In the genomic region with DNA sequence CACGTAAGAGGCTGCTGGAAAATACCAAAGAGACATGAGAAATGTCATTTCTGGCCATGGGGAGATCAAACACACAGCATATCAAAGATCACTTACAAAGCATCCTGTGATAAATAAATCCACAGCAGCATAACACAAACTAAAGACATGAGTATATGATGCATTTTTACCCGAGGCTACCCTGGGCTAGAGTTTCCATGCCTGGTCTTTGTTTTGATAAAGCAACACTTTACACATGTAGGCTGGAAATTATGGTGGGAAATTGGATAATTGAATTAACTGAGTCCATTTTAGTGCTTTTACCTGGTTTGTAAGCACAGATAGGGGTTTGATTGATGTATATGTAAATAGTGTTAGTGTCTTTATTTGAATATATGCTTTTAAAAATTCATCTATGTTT, we compare ENCODE assay signal across 1 cellular context.
TF ChIP-seq lines count a peak whose summit lies in the region.

No MANE protein-coding gene starts in this region.

TF ChIP-seq in HepG2, 621 proteins besides CTCF, POLR2A, EP300 and RAD21:
- TF ChIP-seq, protein P1, sequence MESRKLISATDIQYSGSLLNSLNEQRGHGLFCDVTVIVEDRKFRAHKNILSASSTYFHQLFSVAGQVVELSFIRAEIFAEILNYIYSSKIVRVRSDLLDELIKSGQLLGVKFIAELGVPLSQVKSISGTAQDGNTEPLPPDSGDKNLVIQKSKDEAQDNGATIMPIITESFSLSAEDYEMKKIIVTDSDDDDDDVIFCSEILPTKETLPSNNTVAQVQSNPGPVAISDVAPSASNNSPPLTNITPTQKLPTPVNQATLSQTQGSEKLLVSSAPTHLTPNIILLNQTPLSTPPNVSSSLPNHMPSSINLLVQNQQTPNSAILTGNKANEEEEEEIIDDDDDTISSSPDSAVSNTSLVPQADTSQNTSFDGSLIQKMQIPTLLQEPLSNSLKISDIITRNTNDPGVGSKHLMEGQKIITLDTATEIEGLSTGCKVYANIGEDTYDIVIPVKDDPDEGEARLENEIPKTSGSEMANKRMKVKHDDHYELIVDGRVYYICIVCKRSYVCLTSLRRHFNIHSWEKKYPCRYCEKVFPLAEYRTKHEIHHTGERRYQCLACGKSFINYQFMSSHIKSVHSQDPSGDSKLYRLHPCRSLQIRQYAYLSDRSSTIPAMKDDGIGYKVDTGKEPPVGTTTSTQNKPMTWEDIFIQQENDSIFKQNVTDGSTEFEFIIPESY (CRISPR knock-in tag; IDR thresholded peaks at IDR 0.05) = no peak
- TF ChIP-seq ZNF282 (IDR thresholded peaks at IDR 0.05; ENCODE audit: partially characterized antibody) = no peak
- no peak for TF ChIP-seq MXI1 (IDR thresholded peaks at IDR 0.05; ENCODE audit: borderline replicate concordance, low read depth, low read length)
